Comparison of ENCODE assay signal across 1 cellular context in the genomic region with DNA sequence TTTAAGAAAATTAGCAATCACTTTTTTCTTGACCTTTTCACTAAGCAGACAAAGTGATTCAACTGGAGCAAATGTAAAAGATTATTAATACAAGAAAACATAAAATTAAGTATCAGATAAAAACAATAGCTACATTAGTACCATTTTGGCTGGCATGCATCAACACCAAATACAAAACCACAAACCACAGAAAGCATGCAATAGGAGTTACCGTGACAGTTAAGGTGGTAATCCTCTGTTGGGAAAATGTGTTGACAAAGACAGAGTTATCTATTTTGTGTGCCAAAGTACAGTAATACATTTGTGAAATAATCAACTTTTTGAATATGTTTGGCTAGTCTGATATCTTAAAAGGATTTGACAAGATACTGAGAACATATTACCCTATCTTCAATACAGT.
TF ChIP-seq lines count a peak whose summit lies in the region.

No MANE protein-coding gene starts in this region.

TF ChIP-seq in H1, 55 proteins besides CTCF, POLR2A, EP300 and RAD21:
- no peak for TF ChIP-seq SP4 (IDR thresholded peaks at IDR 0.05; ENCODE audit: low read length)
- no peak for TF ChIP-seq RNF2 (IDR thresholded peaks at IDR 0.05; ENCODE audit: borderline replicate concordance, low read depth, low read length, missing control alignments, poor library complexity, severe bottlenecking)
- TF ChIP-seq GTF2F1 (IDR thresholded peaks at IDR 0.05; ENCODE audit: borderline replicate concordance, low read depth, low read length) = no peak
- TF ChIP-seq CHD1 (IDR thresholded peaks at IDR 0.05; ENCODE audit: low read depth, low read length) = no peak
- no peak for TF ChIP-seq RXRA (IDR thresholded peaks at IDR 0.05; ENCODE audit: insufficient read depth, low read depth, low read length)
- TF ChIP-seq TEAD4 (IDR thresholded peaks at IDR 0.05; ENCODE audit: low read depth, low read length) = no peak
- TF ChIP-seq CBX5 (IDR thresholded peaks at IDR 0.05; ENCODE audit: low read depth, low read length) = no peak
- TF ChIP-seq SIX5 (IDR thresholded peaks at IDR 0.05; ENCODE audit: low read depth, low read length) = no peak
- no peak for TF ChIP-seq SP2 (IDR thresholded peaks at IDR 0.05; ENCODE audit: low read length)
- TF ChIP-seq CREB1 (IDR thresholded peaks at IDR 0.05) = no peak
- TF ChIP-seq BRCA1 (IDR thresholded peaks at IDR 0.05; ENCODE audit: low read depth, low read length) = no peak
- TF ChIP-seq JUN (IDR thresholded peaks at IDR 0.05; ENCODE audit: low read depth, low read length) = no peak
- TF ChIP-seq EGR1 (IDR thresholded peaks at IDR 0.05; ENCODE audit: borderline replicate concordance, low read depth, low read length) = no peak
